In the genomic region with DNA sequence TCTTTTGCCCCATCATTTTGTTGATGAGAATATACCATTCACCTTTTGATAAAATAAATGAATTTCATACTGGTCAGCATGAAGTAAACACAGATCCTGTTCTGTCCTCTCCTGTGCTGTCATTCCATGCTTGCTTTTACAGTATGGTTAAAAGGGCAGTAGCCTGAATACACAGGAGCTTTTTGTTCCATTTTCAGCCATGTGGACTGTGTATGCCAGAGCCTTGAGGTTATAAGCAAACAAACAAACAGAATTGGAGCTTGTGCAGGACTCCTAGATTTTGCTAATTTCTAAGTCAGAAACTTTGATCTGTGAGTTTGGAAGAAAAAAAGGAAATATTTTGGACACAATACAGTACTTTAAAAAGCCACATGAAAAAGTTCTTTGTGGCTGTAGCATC, we compare ENCODE assay signal across 12 cellular contexts.
DNase-seq lines count a peak whose midpoint lies in the region; ATAC-seq and TF ChIP-seq lines count a peak whose summit lies in the region.
"Had no signal": no experiment of that assay in that cellular context is flagged by ENCODE, and none has a peak within 500 bp of the region (broad histone marks: within the 10 kb centered on the region; RNA-seq: fewer than 3 reads in every experiment).

No MANE protein-coding gene starts in this region.

- no peak overlapping the region for H3K4ac ChIP-seq in IMR-90 (ENCODE audit: low read depth, low read length)

- in situ Hi-C loops in IMR-90 (cut with MboI; ENCODE audit: low sequenced_read_pairs), result no loop called here

- no peak overlapping the region for H3K4me3 ChIP-seq in BLaER1 treated with 17β-estradiol and CSF1 and Interleukin-3, amounts not matched to agents 10 nM and 100 nM
- no peak overlapping the region for H3K4me3 ChIP-seq in IMR-90 (ENCODE audit: insufficient read depth, low read depth, low read length)

- no peaks in the 10 kb centered on the region for H4K20me1 ChIP-seq in BLaER1 treated with 17β-estradiol and CSF1 and Interleukin-3, amounts not matched to agents 10 nM and 100 nM
- no peaks in the 10 kb centered on the region for H4K20me1 ChIP-seq in IMR-90 (ENCODE audit: insufficient read depth, low read length)

- peak overlapping the region; percentile 16; the same call in 1 of the 2 replicates for H2AK5ac ChIP-seq in IMR-90 (ENCODE audit: low read depth, low read length)

- no peak overlapping the region for H3K14ac ChIP-seq in IMR-90 (replicated peaks; ENCODE audit: low read depth, low read length)

- no peak overlapping the region for H3K56ac ChIP-seq in IMR-90 (ENCODE audit: extremely low read depth, insufficient read depth, low read length)

- no peak overlapping the region for H3K18ac ChIP-seq in IMR-90 (ENCODE audit: low read depth, low read length)

- no peak overlapping the region for H2AFZ ChIP-seq in IMR-90 (replicated peaks; ENCODE audit: low read length, poor library complexity)

- TF ChIP-seq CTCF in IMR-90 (conservative IDR thresholded peaks at IDR 0.05; ENCODE audit: low read depth, low read length) (no peak), Calu3 (IDR thresholded peaks at IDR 0.05; ENCODE audit: unreplicated experiment) (no peak)

- H3K9me3 Mint-ChIP-seq in Calu3 (ENCODE audit: low read depth, unreplicated experiment), result no peaks in the 10 kb centered on the region
- H3K9me3 Mint-ChIP-seq: CD14-positive monocyte; CD8-positive, alpha-beta T cell; IgD-negative memory B cell had no signal

- H2BK15ac ChIP-seq in IMR-90 (ENCODE audit: low read depth, low read length), result peak overlapping the region; percentile 80; the same call in 2 of the 3 replicates

- peaks cover 8% of the 10 kb centered on the region; the same call in 1 of the 2 replicates for H3K9me1 ChIP-seq in IMR-90 (ENCODE audit: insufficient read depth, low read length)

- H3K36me3 Mint-ChIP-seq in Calu3 (ENCODE audit: insufficient read depth, unreplicated experiment), result no peaks in the 10 kb centered on the region

- no peak overlapping the region for H3K4me3 Mint-ChIP-seq in Calu3 (ENCODE audit: low read depth, unreplicated experiment)
- H3K4me3 Mint-ChIP-seq: B cell; CD14-positive monocyte; CD8-positive, alpha-beta T cell; IgD-negative memory B cell had no signal

- H3K9ac ChIP-seq in BLaER1 treated with 17β-estradiol and CSF1 and Interleukin-3, amounts not matched to agents 10 nM and 100 nM, result no peak overlapping the region
- H3K9ac ChIP-seq in IMR-90 (ENCODE audit: low read depth, low read length), result no peak overlapping the region

- no peak overlapping the region for H3K23ac ChIP-seq in IMR-90 (ENCODE audit: low read depth, low read length)

- POLR2A ChIA-PET in IMR-90 (lab: Charles Lee; ENCODE audit: unreplicated experiment), result no interaction called here

- no peak overlapping the region for H4K91ac ChIP-seq in IMR-90 (ENCODE audit: insufficient read depth, low read depth, low read length)

- ATAC-seq in IMR-90 (ENCODE audit: low read depth), result no peak

- H3K79me1 ChIP-seq in IMR-90 (ENCODE audit: low read depth in 1 of 2, low read length in 2 of 2), result peaks cover 0 to 3% of the 10 kb centered on the region in 2 experiments; a peak in 1 of 4 replicates

- no peak for TF ChIP-seq RAD21 in IMR-90 (IDR thresholded peaks at IDR 0.05; ENCODE audit: low read length)

- H2AK9ac ChIP-seq in IMR-90 (replicated peaks; ENCODE audit: low read depth, low read length, poor library complexity), result no peak overlapping the region

- no peak overlapping the region for H2BK120ac ChIP-seq in IMR-90 (ENCODE audit: low read depth, low read length)

- dilution Hi-C loops in IMR-90 (cut with HindIII; ENCODE audit: low sequenced_read_pairs, unreplicated experiment), result no loop called here

- peaks cover 17% of the 10 kb centered on the region for H3K4me1 Mint-ChIP-seq in Calu3 (ENCODE audit: low read depth, unreplicated experiment)
- H3K4me1 Mint-ChIP-seq: CD14-positive monocyte had no signal

- H3K4me2 ChIP-seq in BLaER1 treated with 17β-estradiol and CSF1 and Interleukin-3, amounts not matched to agents 10 nM and 100 nM, result peak overlapping the region in 8 of 11 experiments; percentile 3 to 47 (median 28); a peak in 9 of 22 replicates
- no peak overlapping the region for H3K4me2 ChIP-seq in IMR-90 (ENCODE audit: low read depth, low read length)

- no peak overlapping the region for H3K27ac Mint-ChIP-seq in Calu3 (ENCODE audit: unreplicated experiment)
- H3K27ac Mint-ChIP-seq: B cell; CD14-positive monocyte; CD8-positive, alpha-beta T cell; IgD-negative memory B cell had no signal

- no peak overlapping the region for H4K8ac ChIP-seq in IMR-90 (ENCODE audit: low read depth in 2 of 2, low read length in 2 of 2)

- no peak overlapping the region for H3K27ac ChIP-seq in BLaER1 treated with 17β-estradiol and CSF1 and Interleukin-3, amounts not matched to agents 10 nM and 100 nM
- no peak overlapping the region for H3K27ac ChIP-seq in IMR-90 (ENCODE audit: insufficient read depth, low read length)

- CTCF ChIA-PET in IMR-90 (lab: Yijun Ruan, JAX) (interaction anchor here (0.9 kb wide), 1 partner anchor 12 kb away, joined by 3 read pairs; no protein-coding TSS in a partner anchor), Calu3 (lab: Charles Lee) (interaction anchor here (0.6 to 1.6 kb wide), 2 partner anchors 26 to 361 kb away, joined by 4 to 6 read pairs; no protein-coding TSS in a partner anchor)

- intact Hi-C loops in IMR-90 (cut with micrococcal nuclease), result no loop called here
- intact Hi-C loops in Calu3 (cut with micrococcal nuclease; ENCODE audit: unreplicated experiment), result no loop called here

- H3K4me1 ChIP-seq in BLaER1 treated with 17β-estradiol and CSF1 and Interleukin-3, amounts not matched to agents 10 nM and 100 nM, result peaks cover 19 to 31% (median 25%) of the 10 kb centered on the region in 10 experiments
- H3K4me1 ChIP-seq in IMR-90 (ENCODE audit: control insufficient read depth, insufficient read depth, low read length), result peaks cover 14% of the 10 kb centered on the region

- BruUV-seq in IMR-90 (replicated peaks; lab: Mats Ljungman, UMichigan) (no TSS peak), Calu3 (replicated peaks; lab: Mats Ljungman, UMichigan) (no TSS peak)

- no peak overlapping the region; the same call in 1 of the 2 replicates for H2BK20ac ChIP-seq in IMR-90 (ENCODE audit: low read depth, low read length)

- H3K36me3 ChIP-seq in BLaER1 treated with 17β-estradiol and CSF1 and Interleukin-3, amounts not matched to agents 10 nM and 100 nM, result peaks cover 0 to 9% (median 0%) of the 10 kb centered on the region in 11 experiments; a peak in 1 of 22 replicates
- H3K36me3 ChIP-seq in IMR-90 (ENCODE audit: control insufficient read depth, insufficient read depth, low read length), result no peaks in the 10 kb centered on the region

- H2BK5ac ChIP-seq in IMR-90 (ENCODE audit: low read depth, low read length, poor library complexity, severe bottlenecking), result no peak overlapping the region

- H3K27me3 Mint-ChIP-seq in Calu3 (ENCODE audit: unreplicated experiment), result no peaks in the 10 kb centered on the region
- H3K27me3 Mint-ChIP-seq: B cell, IgD-negative memory B cell had no signal

- no peak overlapping the region for H4K5ac ChIP-seq in IMR-90 (ENCODE audit: low read depth, low read length)

- H3K27me3 ChIP-seq in BLaER1 treated with 17β-estradiol and CSF1 and Interleukin-3, amounts not matched to agents 10 nM and 100 nM, result no peaks in the 10 kb centered on the region
- no peaks in the 10 kb centered on the region for H3K27me3 ChIP-seq in IMR-90 (ENCODE audit: control insufficient read depth, insufficient read depth, low read length)

- peaks cover 0 to 6% (median 1%) of the 10 kb centered on the region in 11 experiments; a peak in 8 of 22 replicates for H3K9me3 ChIP-seq in BLaER1 treated with 17β-estradiol and CSF1 and Interleukin-3, amounts not matched to agents 10 nM and 100 nM (replicated peaks in 1 of 11)
- H3K9me3 ChIP-seq in IMR-90 (ENCODE audit: control insufficient read depth, insufficient read depth, low read length), result no peaks in the 10 kb centered on the region
- H3K9me3 ChIP-seq: Caco-2 had no signal

- TF ChIP-seq POLR2A in IMR-90 (IDR thresholded peaks at IDR 0.05; ENCODE audit: low read depth, low read length), result no peak

- DNase-seq in IMR-90 (no peak), globus pallidus (ENCODE audit: low spot score) (peak; percentile 16), pons (ENCODE audit: low spot score) (peak; percentile 53), HCEC 1CT (no peak), islet precursor cell (no peak), Calu3 (no peak)
- DNase-seq: Caco-2 had no signal

TF ChIP-seq in IMR-90, 13 proteins besides CTCF, POLR2A, EP300 and RAD21:
- no peak for TF ChIP-seq MXI1 (IDR thresholded peaks at IDR 0.05; ENCODE audit: borderline replicate concordance, low read depth, low read length)
- TF ChIP-seq CEBPB (IDR thresholded peaks at IDR 0.05; ENCODE audit: low read depth, low read length), result no peak
- no peak for TF ChIP-seq MAFK (IDR thresholded peaks at IDR 0.05; ENCODE audit: low read depth, low read length)
- no peak for TF ChIP-seq RFX5 (IDR thresholded peaks at IDR 0.05; ENCODE audit: low read depth, low read length)
- TF ChIP-seq MAZ (IDR thresholded peaks at IDR 0.05; ENCODE audit: borderline replicate concordance, low read depth, low read length), result no peak

Comparison
In these comparisons a context has a peak if more than half of its experiments do, and no peak if none do; other contexts are left out.
1. DNase-seq: peak in globus pallidus (single experiment) and pons (single experiment); none in IMR-90 (single experiment), HCEC 1CT (single experiment), islet precursor cell (single experiment) and Calu3 (single experiment).